ENCODE assay signal across 25 cellular contexts in genomic region chr21:38409907-38410306, GRCh38.
"Had no signal": no experiment of that assay in that cellular context is flagged by ENCODE, and none has a peak within 500 bp of the region (broad histone marks: within the 10 kb centered on the region; RNA-seq: fewer than 3 reads in every experiment).

No MANE protein-coding gene starts in this region.

- H3K36me3 Mint-ChIP-seq: activated naive CD4-positive, alpha-beta T cell treated with anti-CD3 and anti-CD28 coated beads, Interleukin-2, amount 10 ng/mL, durations not matched to agents 7 days and 5 days; activated naive CD4-positive, alpha-beta T cell treated with anti-CD3 and anti-CD28 coated beads, Interleukin-2, amount 50 U/mL, for 72 hours; activated naive CD8-positive, alpha-beta T cell treated with anti-CD3 and anti-CD28 coated beads, Interleukin-2, amount 10 ng/mL, durations not matched to agents 7 days and 5 days had no signal

- H3K27me3 ChIP-seq: brain microvascular endothelial cell, esophagus muscularis mucosa, gastroesophageal sphincter had no signal

- H3K4me1 Mint-ChIP-seq: activated CD4-positive, alpha-beta memory T cell treated with anti-CD3 and anti-CD28 coated beads, Interleukin-2, amount 10 ng/mL, durations not matched to agents 7 days and 5 days; activated CD4-positive, alpha-beta T cell treated with anti-CD3 and anti-CD28 coated beads, Interleukin-2, amount 10 ng/mL, durations not matched to agents 7 days and 5 days; activated naive CD4-positive, alpha-beta T cell treated with anti-CD3 and anti-CD28 coated beads, Interleukin-2, amount 10 ng/mL, durations not matched to agents 7 days and 5 days; activated naive CD8-positive, alpha-beta T cell treated with anti-CD3 and anti-CD28 coated beads, Interleukin-2, amount 10 ng/mL, durations not matched to agents 7 days and 5 days; central memory CD8-positive, alpha-beta T cell had no signal

- H3K9me3 Mint-ChIP-seq: activated CD4-positive, alpha-beta memory T cell treated with anti-CD3 and anti-CD28 coated beads, Interleukin-2, amount 10 ng/mL, durations not matched to agents 7 days and 5 days; activated CD4-positive, alpha-beta T cell treated with anti-CD3 and anti-CD28 coated beads, Interleukin-2, amount 10 ng/mL, durations not matched to agents 7 days and 5 days; activated naive CD4-positive, alpha-beta T cell treated with anti-CD3 and anti-CD28 coated beads, Interleukin-2, amount 10 ng/mL, durations not matched to agents 7 days and 5 days; activated naive CD4-positive, alpha-beta T cell treated with anti-CD3 and anti-CD28 coated beads, Interleukin-2, amount 50 U/mL, for 72 hours; activated naive CD8-positive, alpha-beta T cell treated with anti-CD3 and anti-CD28 coated beads, Interleukin-2, amount 10 ng/mL, durations not matched to agents 7 days and 5 days had no signal

- H3K36me3 ChIP-seq: brain microvascular endothelial cell, esophagus muscularis mucosa, gastroesophageal sphincter had no signal

- H3K4me3 Mint-ChIP-seq: activated CD4-positive, alpha-beta memory T cell treated with anti-CD3 and anti-CD28 coated beads, Interleukin-2, amount 10 ng/mL, durations not matched to agents 7 days and 5 days; activated CD4-positive, alpha-beta T cell treated with anti-CD3 and anti-CD28 coated beads, Interleukin-2, amount 10 ng/mL, durations not matched to agents 7 days and 5 days; activated naive CD4-positive, alpha-beta T cell treated with anti-CD3 and anti-CD28 coated beads, Interleukin-2, amount 10 ng/mL, durations not matched to agents 7 days and 5 days; activated naive CD8-positive, alpha-beta T cell treated with anti-CD3 and anti-CD28 coated beads, Interleukin-2, amount 10 ng/mL, durations not matched to agents 7 days and 5 days; activated T-cell treated with anti-CD3 and anti-CD28 coated beads, Interleukin-2, amount 50 U/mL, for 24 hours; activated T-cell treated with anti-CD3 and anti-CD28 coated beads, Interleukin-2, amount 50 U/mL, for 72 hours; central memory CD8-positive, alpha-beta T cell; effector memory CD8-positive, alpha-beta T cell had no signal

- H3K4me1 ChIP-seq: esophagus muscularis mucosa, gastroesophageal sphincter had no signal

- H3K27me3 Mint-ChIP-seq: activated CD4-positive, alpha-beta memory T cell treated with anti-CD3 and anti-CD28 coated beads, Interleukin-2, amount 10 ng/mL, durations not matched to agents 7 days and 5 days had no signal

- ATAC-seq: activated naive CD4-positive, alpha-beta T cell treated with anti-CD3 and anti-CD28 coated beads, Interleukin-2, amount 50 U/mL, for 72 hours; activated T-cell treated with anti-CD3 and anti-CD28 coated beads, Interleukin-2, amount 50 U/mL, for 72 hours; effector memory CD8-positive, alpha-beta T cell; gastroesophageal sphincter had no signal

- H3K27ac Mint-ChIP-seq: activated CD4-positive, alpha-beta memory T cell treated with anti-CD3 and anti-CD28 coated beads, Interleukin-2, amount 10 ng/mL, durations not matched to agents 7 days and 5 days; activated CD4-positive, alpha-beta T cell treated with anti-CD3 and anti-CD28 coated beads, Interleukin-2, amount 10 ng/mL, durations not matched to agents 7 days and 5 days; activated naive CD4-positive, alpha-beta T cell treated with anti-CD3 and anti-CD28 coated beads, Interleukin-2, amount 10 ng/mL, durations not matched to agents 7 days and 5 days; activated naive CD4-positive, alpha-beta T cell treated with anti-CD3 and anti-CD28 coated beads, Interleukin-2, amount 50 U/mL, for 72 hours; activated naive CD8-positive, alpha-beta T cell treated with anti-CD3 and anti-CD28 coated beads, Interleukin-2, amount 10 ng/mL, durations not matched to agents 7 days and 5 days; activated T-cell treated with anti-CD3 and anti-CD28 coated beads, Interleukin-2, amount 50 U/mL, for 24 hours; activated T-cell treated with anti-CD3 and anti-CD28 coated beads, Interleukin-2, amount 50 U/mL, for 72 hours; effector memory CD8-positive, alpha-beta T cell had no signal

- H3K4me3 ChIP-seq: esophagus muscularis mucosa, gastroesophageal sphincter had no signal

- DNase-seq: activated CD4-positive, alpha-beta memory T cell treated with anti-CD3 and anti-CD28 coated beads, Interleukin-2, amount 10 ng/mL, durations not matched to agents 7 days and 5 days; activated CD4-positive, alpha-beta T cell treated with anti-CD3 and anti-CD28 coated beads for 1 hour; activated CD4-positive, alpha-beta T cell treated with anti-CD3 and anti-CD28 coated beads for 4 hours; activated CD4-positive, alpha-beta T cell treated with anti-CD3 and anti-CD28 coated beads, Interleukin-2, amount 10 ng/mL, durations not matched to agents 7 days and 5 days; activated CD4-positive, alpha-beta T cell treated with anti-CD3 and anti-CD28 coated beads, Interleukin-2, amount 50 U/mL, for 4 hours; activated CD8-positive, alpha-beta memory T cell treated with anti-CD3 and anti-CD28 coated beads, Interleukin-2, amount 50 U/mL, for 48 hours; activated gamma-delta T cell; activated naive CD4-positive, alpha-beta T cell; activated naive CD4-positive, alpha-beta T cell treated with anti-CD3 and anti-CD28 coated beads, Interleukin-2, amount 10 ng/mL, durations not matched to agents 7 days and 5 days; activated naive CD8-positive, alpha-beta T cell treated with anti-CD3 and anti-CD28 coated beads, Interleukin-2, amount 10 ng/mL, durations not matched to agents 7 days and 5 days; activated T-cell treated with anti-CD3 and anti-CD28 coated beads for 4 hours; activated T-cell treated with anti-CD3 and anti-CD28 coated beads, Interleukin-2, amount 50 U/mL, for 24 hours; activated T-cell treated with anti-CD3 and anti-CD28 coated beads, Interleukin-2, amount 50 U/mL, for 72 hours; brain microvascular endothelial cell; cortex of kidney; dermis blood vessel endothelial cell; effector CD4-positive, alpha-beta T cell; effector memory CD8-positive, alpha-beta T cell; erythroblast; foreskin melanocyte; T-helper 2 cell had no signal

- H3K27ac ChIP-seq: brain microvascular endothelial cell, esophagus muscularis mucosa, gastroesophageal sphincter had no signal
